2 cellular contexts compared by ENCODE assay signal in the genomic region with DNA sequence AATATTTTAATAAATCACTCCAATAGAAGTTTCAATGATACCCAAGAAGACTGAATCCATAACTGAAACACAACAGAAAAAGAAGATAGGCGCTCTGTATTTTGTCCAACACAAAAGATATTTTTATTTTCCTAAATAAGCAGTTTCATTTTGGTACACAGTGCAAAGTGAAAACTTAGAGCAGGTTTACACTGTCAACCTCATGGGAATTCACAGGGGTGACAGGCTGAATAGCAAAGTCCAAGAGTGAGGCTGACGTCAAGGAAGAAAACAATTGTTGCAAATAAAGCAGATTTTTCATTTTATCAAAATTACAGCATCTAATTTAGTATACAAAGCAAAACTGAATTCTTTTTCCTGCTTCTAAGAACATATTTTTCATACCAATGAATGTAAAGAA.
TF ChIP-seq lines count a peak whose summit lies in the region.

No MANE protein-coding gene starts in this region.

TF ChIP-seq in liver, 16 proteins besides CTCF, POLR2A, EP300 and RAD21:
- peak; percentile 63 for TF ChIP-seq SP1 (IDR thresholded peaks at IDR 0.05)
- peak; percentile 87 to 91 for TF ChIP-seq HNF4A (conservative IDR thresholded peaks at IDR 0.05)
- TF ChIP-seq, protein P1, sequence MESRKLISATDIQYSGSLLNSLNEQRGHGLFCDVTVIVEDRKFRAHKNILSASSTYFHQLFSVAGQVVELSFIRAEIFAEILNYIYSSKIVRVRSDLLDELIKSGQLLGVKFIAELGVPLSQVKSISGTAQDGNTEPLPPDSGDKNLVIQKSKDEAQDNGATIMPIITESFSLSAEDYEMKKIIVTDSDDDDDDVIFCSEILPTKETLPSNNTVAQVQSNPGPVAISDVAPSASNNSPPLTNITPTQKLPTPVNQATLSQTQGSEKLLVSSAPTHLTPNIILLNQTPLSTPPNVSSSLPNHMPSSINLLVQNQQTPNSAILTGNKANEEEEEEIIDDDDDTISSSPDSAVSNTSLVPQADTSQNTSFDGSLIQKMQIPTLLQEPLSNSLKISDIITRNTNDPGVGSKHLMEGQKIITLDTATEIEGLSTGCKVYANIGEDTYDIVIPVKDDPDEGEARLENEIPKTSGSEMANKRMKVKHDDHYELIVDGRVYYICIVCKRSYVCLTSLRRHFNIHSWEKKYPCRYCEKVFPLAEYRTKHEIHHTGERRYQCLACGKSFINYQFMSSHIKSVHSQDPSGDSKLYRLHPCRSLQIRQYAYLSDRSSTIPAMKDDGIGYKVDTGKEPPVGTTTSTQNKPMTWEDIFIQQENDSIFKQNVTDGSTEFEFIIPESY (IDR thresholded peaks at IDR 0.05): no peak
- TF ChIP-seq FOXA1 (IDR thresholded peaks at IDR 0.05): peak; percentile 70
- TF ChIP-seq, protein P2, sequence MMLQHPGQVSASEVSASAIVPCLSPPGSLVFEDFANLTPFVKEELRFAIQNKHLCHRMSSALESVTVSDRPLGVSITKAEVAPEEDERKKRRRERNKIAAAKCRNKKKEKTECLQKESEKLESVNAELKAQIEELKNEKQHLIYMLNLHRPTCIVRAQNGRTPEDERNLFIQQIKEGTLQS (IDR thresholded peaks at IDR 0.05): no peak
- TF ChIP-seq, protein P3, sequence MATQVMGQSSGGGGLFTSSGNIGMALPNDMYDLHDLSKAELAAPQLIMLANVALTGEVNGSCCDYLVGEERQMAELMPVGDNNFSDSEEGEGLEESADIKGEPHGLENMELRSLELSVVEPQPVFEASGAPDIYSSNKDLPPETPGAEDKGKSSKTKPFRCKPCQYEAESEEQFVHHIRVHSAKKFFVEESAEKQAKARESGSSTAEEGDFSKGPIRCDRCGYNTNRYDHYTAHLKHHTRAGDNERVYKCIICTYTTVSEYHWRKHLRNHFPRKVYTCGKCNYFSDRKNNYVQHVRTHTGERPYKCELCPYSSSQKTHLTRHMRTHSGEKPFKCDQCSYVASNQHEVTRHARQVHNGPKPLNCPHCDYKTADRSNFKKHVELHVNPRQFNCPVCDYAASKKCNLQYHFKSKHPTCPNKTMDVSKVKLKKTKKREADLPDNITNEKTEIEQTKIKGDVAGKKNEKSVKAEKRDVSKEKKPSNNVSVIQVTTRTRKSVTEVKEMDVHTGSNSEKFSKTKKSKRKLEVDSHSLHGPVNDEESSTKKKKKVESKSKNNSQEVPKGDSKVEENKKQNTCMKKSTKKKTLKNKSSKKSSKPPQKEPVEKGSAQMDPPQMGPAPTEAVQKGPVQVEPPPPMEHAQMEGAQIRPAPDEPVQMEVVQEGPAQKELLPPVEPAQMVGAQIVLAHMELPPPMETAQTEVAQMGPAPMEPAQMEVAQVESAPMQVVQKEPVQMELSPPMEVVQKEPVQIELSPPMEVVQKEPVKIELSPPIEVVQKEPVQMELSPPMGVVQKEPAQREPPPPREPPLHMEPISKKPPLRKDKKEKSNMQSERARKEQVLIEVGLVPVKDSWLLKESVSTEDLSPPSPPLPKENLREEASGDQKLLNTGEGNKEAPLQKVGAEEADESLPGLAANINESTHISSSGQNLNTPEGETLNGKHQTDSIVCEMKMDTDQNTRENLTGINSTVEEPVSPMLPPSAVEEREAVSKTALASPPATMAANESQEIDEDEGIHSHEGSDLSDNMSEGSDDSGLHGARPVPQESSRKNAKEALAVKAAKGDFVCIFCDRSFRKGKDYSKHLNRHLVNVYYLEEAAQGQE (IDR thresholded peaks at IDR 0.05): peak; percentile 12
- TF ChIP-seq JUND (IDR thresholded peaks at IDR 0.05): peak; percentile 19 to 47
- TF ChIP-seq EGR1 (IDR thresholded peaks at IDR 0.05; ENCODE audit: low read depth in 2 of 2): no peak
- TF ChIP-seq MAX (IDR thresholded peaks at IDR 0.05): peak; percentile 21
- TF ChIP-seq NR2F2 (IDR thresholded peaks at IDR 0.05): no peak
- peak; percentile 21 to 55 for TF ChIP-seq RXRA (IDR thresholded peaks at IDR 0.05)
- TF ChIP-seq YY1 (IDR thresholded peaks at IDR 0.05): peak; percentile 19
- peak; percentile 78 for TF ChIP-seq HNF4G (IDR thresholded peaks at IDR 0.05)
- TF ChIP-seq TAF1 (conservative IDR thresholded peaks at IDR 0.05): no peak
- TF ChIP-seq GABPA (IDR thresholded peaks at IDR 0.05 in 1 of 2, conservative IDR thresholded peaks at IDR 0.05 in 1 of 2): no peak
- peak; percentile 37 for TF ChIP-seq FOXA2 (IDR thresholded peaks at IDR 0.05)

TF ChIP-seq in HepG2, 621 proteins besides CTCF, POLR2A, EP300 and RAD21:
- TF ChIP-seq MXD3 (CRISPR knock-in tag; IDR thresholded peaks at IDR 0.05): no peak
- no peak for TF ChIP-seq KMT2B (CRISPR knock-in tag; IDR thresholded peaks at IDR 0.05)
- no peak for TF ChIP-seq HNF1A (IDR thresholded peaks at IDR 0.05; ENCODE audit: low read depth)
- TF ChIP-seq HNF1A (CRISPR knock-in tag; IDR thresholded peaks at IDR 0.05; ENCODE audit: borderline replicate concordance): no peak
- TF ChIP-seq NRL (CRISPR knock-in tag; IDR thresholded peaks at IDR 0.05; ENCODE audit: borderline replicate concordance): no peak
- TF ChIP-seq, protein P4, sequence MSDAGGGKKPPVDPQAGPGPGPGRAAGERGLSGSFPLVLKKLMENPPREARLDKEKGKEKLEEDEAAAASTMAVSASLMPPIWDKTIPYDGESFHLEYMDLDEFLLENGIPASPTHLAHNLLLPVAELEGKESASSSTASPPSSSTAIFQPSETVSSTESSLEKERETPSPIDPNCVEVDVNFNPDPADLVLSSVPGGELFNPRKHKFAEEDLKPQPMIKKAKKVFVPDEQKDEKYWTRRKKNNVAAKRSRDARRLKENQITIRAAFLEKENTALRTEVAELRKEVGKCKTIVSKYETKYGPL (CRISPR knock-in tag; IDR thresholded peaks at IDR 0.05): no peak
- TF ChIP-seq ZFP1 (CRISPR knock-in tag; IDR thresholded peaks at IDR 0.05): no peak
- TF ChIP-seq CBX5 (CRISPR knock-in tag; IDR thresholded peaks at IDR 0.05; ENCODE audit: borderline replicate concordance): no peak
- no peak for TF ChIP-seq ZNF747 (CRISPR knock-in tag; IDR thresholded peaks at IDR 0.05; ENCODE audit: borderline replicate concordance)
- TF ChIP-seq, protein P5, sequence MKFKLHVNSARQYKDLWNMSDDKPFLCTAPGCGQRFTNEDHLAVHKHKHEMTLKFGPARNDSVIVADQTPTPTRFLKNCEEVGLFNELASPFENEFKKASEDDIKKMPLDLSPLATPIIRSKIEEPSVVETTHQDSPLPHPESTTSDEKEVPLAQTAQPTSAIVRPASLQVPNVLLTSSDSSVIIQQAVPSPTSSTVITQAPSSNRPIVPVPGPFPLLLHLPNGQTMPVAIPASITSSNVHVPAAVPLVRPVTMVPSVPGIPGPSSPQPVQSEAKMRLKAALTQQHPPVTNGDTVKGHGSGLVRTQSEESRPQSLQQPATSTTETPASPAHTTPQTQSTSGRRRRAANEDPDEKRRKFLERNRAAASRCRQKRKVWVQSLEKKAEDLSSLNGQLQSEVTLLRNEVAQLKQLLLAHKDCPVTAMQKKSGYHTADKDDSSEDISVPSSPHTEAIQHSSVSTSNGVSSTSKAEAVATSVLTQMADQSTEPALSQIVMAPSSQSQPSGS (CRISPR knock-in tag; IDR thresholded peaks at IDR 0.05): no peak
- no peak for TF ChIP-seq KMT2A (CRISPR knock-in tag; IDR thresholded peaks at IDR 0.05)
